ENCODE assay signal across 18 cellular contexts in genomic region chr14:99534333-99534732, GRCh38. TPM values are rescaled to one million over a fixed set of nuclear protein-coding genes. Genes with fewer than 3 reads are reported as not detected.
DNase-seq lines count a peak whose midpoint lies in the region; ATAC-seq and TF ChIP-seq lines count a peak whose summit lies in the region.
"Had no signal": no experiment of that assay in that cellular context is flagged by ENCODE, and none has a peak within 500 bp of the region (broad histone marks: within the 10 kb centered on the region; RNA-seq: fewer than 3 reads in every experiment).

No MANE protein-coding gene starts in this region.

- H3K36me3 Mint-ChIP-seq in endodermal cell (ENCODE audit: low read depth) (no peaks in the 10 kb centered on the region), nephron (ENCODE audit: low read depth) (no peaks in the 10 kb centered on the region)
- H3K36me3 Mint-ChIP-seq in activated CD4-positive, alpha-beta T cell treated with anti-CD3 and anti-CD28 coated beads, Interleukin-2, amount 10 ng/mL, durations not matched to agents 24 days and 14 days (ENCODE audit: low read depth): no peaks in the 10 kb centered on the region
- H3K36me3 Mint-ChIP-seq: CD8-positive, alpha-beta memory T cell had no signal

- TF ChIP-seq CTCF in WERI-Rb-1 (IDR thresholded peaks at IDR 0.05; ENCODE audit: low read depth, low read length) (no peak), endodermal cell (conservative IDR thresholded peaks at IDR 0.05) (no peak), nephron (IDR thresholded peaks at IDR 0.05; ENCODE audit: unreplicated experiment in 3 of 3) (no peak)

- peaks cover 9% of the 10 kb centered on the region for H3K4me1 ChIP-seq in endodermal cell (ENCODE audit: control insufficient read depth, insufficient read depth, low read length)
- peaks cover 70% of the 10 kb centered on the region for H3K4me1 ChIP-seq in stomach smooth muscle (ENCODE audit: control insufficient read depth, insufficient read depth, low read length)

- WGBS in endodermal cell (ENCODE audit: insufficient coverage in 1 of 2, insufficient read length in 1 of 2), 2 experiments: 89% methylated on average over 6 of the region's 6 CpGs; no CpG with 5 or more reads in 1 of the 2 experiments

- no peaks in the 10 kb centered on the region for H3K27me3 ChIP-seq in WERI-Rb-1 (ENCODE audit: insufficient read depth, low read depth, severe bottlenecking)
- no peaks in the 10 kb centered on the region for H3K27me3 ChIP-seq in endodermal cell (ENCODE audit: control insufficient read depth, insufficient read depth, low read length, poor library complexity, severe bottlenecking)
- H3K27me3 ChIP-seq in stomach smooth muscle (ENCODE audit: control insufficient read depth in 1 of 2, insufficient read depth in 2 of 2, low read length in 2 of 2): no peaks in the 10 kb centered on the region
- H3K27me3 ChIP-seq: BLaER1, Peyer's patch had no signal

- DNase-seq in WERI-Rb-1 (no peak), endodermal cell (no peak), UCSD-AML1 (lab: John Stamatoyannopoulos, UW; ENCODE audit: unreplicated experiment) (no peak)
- DNase-seq in activated CD4-positive, alpha-beta T cell treated with anti-CD3 and anti-CD28 coated beads, Interleukin-2, amount 10 ng/mL, durations not matched to agents 24 days and 14 days: no peak
- no peak for DNase-seq in activated CD4-positive, alpha-beta T cell treated with anti-CD3 and anti-CD28 coated beads for 48 hours
- DNase-seq: CD8-positive, alpha-beta memory T cell; GF-D8; HCEC 1CT; NCI-H146; NCI-H2081 treated with DMSO at 0.1 percent for 48 hours; NCI-H524; Peyer's patch; SHP77 treated with DMSO at 0.1 percent for 48 hours had no signal

- H3K27me3 Mint-ChIP-seq in endodermal cell (ENCODE audit: insufficient read depth) (no peaks in the 10 kb centered on the region), nephron (ENCODE audit: low read depth) (no peaks in the 10 kb centered on the region)
- H3K27me3 Mint-ChIP-seq in activated CD4-positive, alpha-beta T cell treated with anti-CD3 and anti-CD28 coated beads, Interleukin-2, amount 10 ng/mL, durations not matched to agents 24 days and 14 days: no peaks in the 10 kb centered on the region

- peak overlapping the region; percentile 52; the same call in 1 of the 2 replicates for H3K27ac ChIP-seq in WERI-Rb-1
- H3K27ac ChIP-seq in endodermal cell (ENCODE audit: low read depth, low read length): peak overlapping the region; percentile 91
- peak overlapping the region; percentile 62 for H3K27ac ChIP-seq in stomach smooth muscle (ENCODE audit: low read length)
- H3K27ac ChIP-seq: BLaER1, Peyer's patch had no signal

- no peak overlapping the region for H3K9ac ChIP-seq in endodermal cell (ENCODE audit: extremely low read depth, low read length, poor library complexity, severe bottlenecking)
- no peak overlapping the region for H3K9ac ChIP-seq in stomach smooth muscle (ENCODE audit: low read length in 2 of 2)

- H3K4me1 Mint-ChIP-seq in endodermal cell: peaks cover 28% of the 10 kb centered on the region
- H3K4me1 Mint-ChIP-seq in nephron: peaks cover 28% of the 10 kb centered on the region
- no peaks in the 10 kb centered on the region for H3K4me1 Mint-ChIP-seq in activated CD4-positive, alpha-beta T cell treated with anti-CD3 and anti-CD28 coated beads, Interleukin-2, amount 10 ng/mL, durations not matched to agents 24 days and 14 days
- H3K4me1 Mint-ChIP-seq: CD8-positive, alpha-beta memory T cell had no signal

- H3K9me3 ChIP-seq in WERI-Rb-1 (ENCODE audit: severe bottlenecking): no peaks in the 10 kb centered on the region
- H3K9me3 ChIP-seq in endodermal cell (ENCODE audit: control insufficient read depth, low read length): no peaks in the 10 kb centered on the region
- H3K9me3 ChIP-seq in stomach smooth muscle (ENCODE audit: control insufficient read depth in 2 of 2, low read length in 2 of 2): no peaks in the 10 kb centered on the region
- H3K9me3 ChIP-seq: BLaER1, Peyer's patch had no signal

- H3K4me3 ChIP-seq in WERI-Rb-1 (ENCODE audit: low read depth, low read length) (no peak overlapping the region), endodermal cell (ENCODE audit: low read length) (no peak overlapping the region), stomach smooth muscle (ENCODE audit: low read length in 2 of 2) (no peak overlapping the region)
- H3K4me3 ChIP-seq: BLaER1, K562, Peyer's patch had no signal

- no peak overlapping the region for H3K27ac Mint-ChIP-seq in endodermal cell
- peak overlapping the region; percentile 22 to 48 (median 45) for H3K27ac Mint-ChIP-seq in nephron
- no peak overlapping the region for H3K27ac Mint-ChIP-seq in activated CD4-positive, alpha-beta T cell treated with anti-CD3 and anti-CD28 coated beads, Interleukin-2, amount 10 ng/mL, durations not matched to agents 24 days and 14 days

- no peak overlapping the region for H3K4me3 Mint-ChIP-seq in endodermal cell
- no peak overlapping the region for H3K4me3 Mint-ChIP-seq in nephron
- H3K4me3 Mint-ChIP-seq in activated CD4-positive, alpha-beta T cell treated with anti-CD3 and anti-CD28 coated beads, Interleukin-2, amount 10 ng/mL, durations not matched to agents 24 days and 14 days: no peak overlapping the region

- peaks cover 26% of the 10 kb centered on the region for H3K36me3 ChIP-seq in WERI-Rb-1
- H3K36me3 ChIP-seq in endodermal cell (ENCODE audit: control insufficient read depth, insufficient read depth, low read length): no peaks in the 10 kb centered on the region
- no peaks in the 10 kb centered on the region for H3K36me3 ChIP-seq in stomach smooth muscle (ENCODE audit: control insufficient read depth in 2 of 2, insufficient read depth in 2 of 2, low read length in 2 of 2)
- H3K36me3 ChIP-seq: Peyer's patch had no signal

- intact Hi-C loops in activated CD4-positive, alpha-beta T cell treated with anti-CD3 and anti-CD28 coated beads, Interleukin-2, amount 10 ng/mL, durations not matched to agents 24 days and 14 days (cut with micrococcal nuclease): no loop called here

- no peaks in the 10 kb centered on the region for H3K9me3 Mint-ChIP-seq in endodermal cell
- no peaks in the 10 kb centered on the region for H3K9me3 Mint-ChIP-seq in nephron
- H3K9me3 Mint-ChIP-seq in activated CD4-positive, alpha-beta T cell treated with anti-CD3 and anti-CD28 coated beads, Interleukin-2, amount 10 ng/mL, durations not matched to agents 24 days and 14 days: no peaks in the 10 kb centered on the region
- H3K9me3 Mint-ChIP-seq: CD8-positive, alpha-beta memory T cell had no signal

- no peak for ATAC-seq in HG03521 (IDR thresholded peaks at IDR 0.05; ENCODE audit: unreplicated experiment)
- ATAC-seq: K562 had no signal

RNA-seq across cellular contexts. Expression of gene CCNK, which starts 53.1 kb away (rescaled TPM):
- total RNA-seq in endodermal cell: 10 to 100 TPM; 71.5 to 77.1 TPM
- polyA plus RNA-seq in endodermal cell (2013, experiment 1 of 2): 62.9 TPM
- 60.4 TPM for polyA plus RNA-seq in endodermal cell (2013, experiment 2 of 2)
- total RNA-seq in activated CD4-positive, alpha-beta T cell treated with anti-CD3 and anti-CD28 coated beads, Interleukin-2, amount 10 ng/mL, durations not matched to agents 24 days and 14 days: 79.5 and 83.6 TPM in 2 replicates

RNA-seq across cellular contexts. Expression of gene SETD3, which starts 53.7 kb away (rescaled TPM):
- 10 to 100 TPM; 57.8 to 68.1 TPM for total RNA-seq in endodermal cell
- polyA plus RNA-seq in endodermal cell (2013, experiment 1 of 2): 41.3 TPM
- 38.5 TPM for polyA plus RNA-seq in endodermal cell (2013, experiment 2 of 2)
- 57.9 and 59.0 TPM in 2 replicates for total RNA-seq in activated CD4-positive, alpha-beta T cell treated with anti-CD3 and anti-CD28 coated beads, Interleukin-2, amount 10 ng/mL, durations not matched to agents 24 days and 14 days

Comparison
In these comparisons a context has a peak if more than half of its experiments do, and no peak if none do; other contexts are left out.
1. H3K27ac Mint-ChIP-seq: peak in nephron (3 of 3); none in endodermal cell (single experiment) and activated CD4-positive, alpha-beta T cell treated with anti-CD3 and anti-CD28 coated beads, Interleukin-2, amount 10 ng/mL, durations not matched to agents 24 days and 14 days (single experiment).
2. Peak in every context shown above with its lines, with median percentiles within 50 percentile points of each other: H3K27ac ChIP-seq.